1 cellular context compared by ENCODE assay signal in the genomic region with DNA sequence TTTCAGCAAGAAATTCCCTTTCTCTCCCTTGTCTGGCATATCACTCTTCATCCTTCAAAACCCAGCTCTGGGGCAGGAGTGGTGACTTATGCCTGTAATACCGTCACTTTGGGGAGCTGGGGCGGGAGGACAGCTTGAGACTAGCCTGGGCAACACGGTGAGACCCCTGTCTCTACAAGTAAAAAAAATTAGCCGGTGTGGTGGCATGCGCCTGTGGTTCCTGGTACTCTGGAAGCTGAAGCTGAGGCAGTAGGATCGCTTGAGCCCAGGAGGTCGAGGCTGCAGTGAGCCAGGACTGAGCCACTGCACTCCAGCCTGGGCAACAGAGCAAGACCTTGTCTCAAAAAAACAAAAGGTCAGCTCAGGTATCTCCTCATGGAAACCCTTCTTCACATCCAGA.
TF ChIP-seq lines count a peak whose summit lies in the region.

No MANE protein-coding gene starts in this region.

TF ChIP-seq in H1, 55 proteins besides CTCF, POLR2A, EP300 and RAD21:
- TF ChIP-seq TAF1 (IDR thresholded peaks at IDR 0.05; ENCODE audit: low read depth, low read length) (no peak), TAF7 (optimal IDR thresholded peaks at IDR 0.05; ENCODE audit: borderline replicate concordance, low read depth, low read length) (no peak), RBBP5 (IDR thresholded peaks at IDR 0.05; ENCODE audit: borderline replicate concordance, low read depth, low read length) (no peak), SRF (IDR thresholded peaks at IDR 0.05; ENCODE audit: low read depth, low read length) (no peak)
